Comparison of ENCODE assay signal across 21 cellular contexts in genomic region chr7:116433246-116433645, GRCh38.
DNase-seq lines count a peak whose midpoint lies in the region; ATAC-seq lines count a peak whose summit lies in the region.
"Had no signal": no experiment of that assay in that cellular context is flagged by ENCODE, and none has a peak within 500 bp of the region (broad histone marks: within the 10 kb centered on the region; RNA-seq: fewer than 3 reads in every experiment).

No MANE protein-coding gene starts in this region.

- H3K4me3 ChIP-seq in GM23248 = 0 out of 2 replicates have a peak overlapping the region, but pooled peaks have one; percentile 30
- no peak overlapping the region for H3K4me3 ChIP-seq in SJSA1
- H3K4me3 ChIP-seq: tibial artery had no signal

- 0 to 6% methylated on average over 1 of the region's 1 CpG for WGBS in GM23248 (ENCODE audit: low coverage in 1 of 2, low lambda C conversion rate in 2 of 2, missing lambda C conversion rate in 2 of 2), 2 experiments

- H4K20me1 ChIP-seq in GM23248 (ENCODE audit: insufficient read depth) = no peaks in the 10 kb centered on the region

- H3K36me3 ChIP-seq in GM23248 (ENCODE audit: low read depth) (no peaks in the 10 kb centered on the region), SJSA1 (no peaks in the 10 kb centered on the region)
- H3K36me3 ChIP-seq: tibial artery had no signal

- peak; percentile 36 for ATAC-seq in sciatic nerve
- ATAC-seq in GM21367 (IDR thresholded peaks at IDR 0.05; ENCODE audit: unreplicated experiment) = no peak
- ATAC-seq: activated T-cell treated with anti-CD3 and anti-CD28 coated beads, Interleukin-2, amount 50 U/mL, for 4 hours; left ventricle myocardium superior; stimulated activated naive CD8-positive, alpha-beta T cell treated with anti-CD3 and anti-CD28 coated beads, Interleukin-15, amount 100 ng/mL, for 72 hours had no signal

- H3K27ac ChIP-seq in GM23248 (peak overlapping the region; percentile 76), SJSA1 (peak overlapping the region; percentile 78), epithelial cell of prostate (peak overlapping the region; percentile 91)
- H3K27ac ChIP-seq: parathyroid adenoma had no signal

- in situ Hi-C loops in GM23248 (cut with MboI) = loop anchor here (10.0 kb wide), 1 partner anchor 168 kb away; no protein-coding TSS in a partner anchor

- H3K4me1 ChIP-seq in GM23248 (ENCODE audit: insufficient read depth) = peaks cover 42% of the 10 kb centered on the region
- peaks cover 37% of the 10 kb centered on the region for H3K4me1 ChIP-seq in SJSA1 (replicated peaks)
- H3K4me1 ChIP-seq: parathyroid adenoma had no signal

- peak overlapping the region; percentile 46; the same call in 1 of the 2 replicates for H2AFZ ChIP-seq in GM23248
- H2AFZ ChIP-seq: parathyroid adenoma had no signal

- peak overlapping the region; percentile 38; the same call in 1 of the 2 replicates for H3K9ac ChIP-seq in GM23248
- H3K9ac ChIP-seq: parathyroid adenoma had no signal

- H3K4me2 ChIP-seq in GM23248 (ENCODE audit: unreplicated experiment) = peak overlapping the region; percentile 51

- DNase-seq in GM23248 (peak; percentile 66), SJSA1 (ENCODE audit: low read depth in 1 of 2, low spot score in 2 of 2) (peak in 1 of 2 experiments; percentile 38), epithelial cell of prostate (ENCODE audit: low read depth, low spot score) (no peak), sciatic nerve (ENCODE audit: low spot score) (no peak), kidney glomerular epithelial cell (lab: John Stamatoyannopoulos, UW) (no peak), mesenteric fat pad (ENCODE audit: low spot score) (no peak)
- DNase-seq in activated CD4-positive, alpha-beta T cell treated with anti-CD3 and anti-CD28 coated beads, Interleukin-2, amount 50 U/mL, for 4 hours = no peak
- DNase-seq: activated CD4-positive, alpha-beta T cell treated with anti-CD3 and anti-CD28 coated beads for 4 hours; activated naive CD4-positive, alpha-beta T cell treated with Interleukin-2 at 50 U/mL for 16 hours; activated T-cell treated with anti-CD3 and anti-CD28 coated beads, Interleukin-2, amount 50 U/mL, for 4 hours; anterior cingulate cortex; hypothalamus; left ventricle myocardium superior; NCI-H1436 treated with DMSO at 0.1 percent for 48 hours; OCI-M1; right cardiac atrium; Right ventricle myocardium superior; stimulated activated naive CD8-positive, alpha-beta T cell treated with anti-CD3 and anti-CD28 coated beads, Interleukin-15, amount 100 ng/mL, for 72 hours; tibial artery had no signal

- H3K9me3 ChIP-seq in GM23248 (ENCODE audit: low read depth) (no peaks in the 10 kb centered on the region), SJSA1 (replicated peaks) (peaks cover 5% of the 10 kb centered on the region; the same call in 1 of the 2 replicates)
- H3K9me3 ChIP-seq: tibial artery had no signal

- peaks cover 49% of the 10 kb centered on the region for H3F3A ChIP-seq in GM23248 (ENCODE audit: insufficient read depth)

- H3K27me3 ChIP-seq in GM23248 (replicated peaks; ENCODE audit: insufficient read depth) (no peaks in the 10 kb centered on the region), SJSA1 (replicated peaks) (no peaks in the 10 kb centered on the region)
- H3K27me3 ChIP-seq: tibial artery had no signal

- intact Hi-C loops in sciatic nerve (cut with DNase I) = no loop called here

- no peaks in the 10 kb centered on the region for H3K79me2 ChIP-seq in GM23248 (ENCODE audit: insufficient read depth)
- H3K79me2 ChIP-seq: parathyroid adenoma had no signal

- no peaks in the 10 kb centered on the region for H3K9me2 ChIP-seq in GM23248 (ENCODE audit: insufficient read depth)
